ENCODE assay signal across 16 cellular contexts in genomic region chr12:49557917-49558215, GRCh38. TPM values are rescaled to one million over a fixed set of nuclear protein-coding genes. Genes with fewer than 3 reads are reported as not detected.
DNase-seq lines count a peak whose midpoint lies in the region; FAIRE-seq and TF ChIP-seq lines count a peak whose summit lies in the region.
"Had no signal": no experiment of that assay in that cellular context is flagged by ENCODE, and none has a peak within 500 bp of the region (broad histone marks: within the 10 kb centered on the region; RNA-seq: fewer than 3 reads in every experiment).

No MANE protein-coding gene starts in this region.

- in situ Hi-C loops in transverse colon (cut with MboI; ENCODE audit: low pct_ligation_motif_present in 1 of 4, low pct_unique_long_range_greater_than_20kb in 1 of 4, low sequenced_read_pairs in 3 of 4), result no loop called here

- no peak for TF ChIP-seq POLR2A in transverse colon (IDR thresholded peaks at IDR 0.05)

- peak; percentile 0 for DNase-seq in NCI-H1694 treated with DMSO at 0.1 percent for 48 hours (lab: John Stamatoyannopoulos, UW)
- DNase-seq in NCI-H1694 (lab: John Stamatoyannopoulos, UW), result no peak
- DNase-seq in LNCaP clone FGC (ENCODE audit: low read depth), result no peak
- DNase-seq in bronchial epithelial cell (ENCODE audit: low read depth), result no peak
- no peak for DNase-seq in neuronal stem cell (ENCODE audit: low spot score)
- DNase-seq in transverse colon, result no peak
- DNase-seq in NCI-H2227 treated with DMSO at 0.1 percent for 48 hours (lab: John Stamatoyannopoulos, UW), result no peak
- no peak for DNase-seq in smooth muscle cell (lab: John Stamatoyannopoulos, UW; ENCODE audit: unreplicated experiment)
- DNase-seq: activated CD8-positive, alpha-beta memory T cell treated with anti-CD3 and anti-CD28 coated beads, Interleukin-2, amount 50 U/mL, for 4 hours; cortex of kidney; gastrocnemius medialis; NCI-H1105; nephron progenitor cell; PC-9; small intestine; tibial artery had no signal

- H3K18ac ChIP-seq in neuronal stem cell (ENCODE audit: low read length), result no peak overlapping the region

- no peak for TF ChIP-seq EP300 in transverse colon (IDR thresholded peaks at IDR 0.05; ENCODE audit: low read depth)

- H2BK15ac ChIP-seq in neuronal stem cell (ENCODE audit: low read length), result no peak overlapping the region

- H3K4me3 ChIP-seq in LNCaP clone FGC (ENCODE audit: low read depth, low read length) (no peak overlapping the region), bronchial epithelial cell (ENCODE audit: low read depth, low read length) (no peak overlapping the region), neuronal stem cell (ENCODE audit: low read length in 2 of 2) (no peak overlapping the region), transverse colon (no peak overlapping the region), smooth muscle cell (no peak overlapping the region)
- H3K4me3 ChIP-seq: gastrocnemius medialis, PC-9, tibial artery had no signal

- H3K27me3 ChIP-seq in bronchial epithelial cell (ENCODE audit: control insufficient read depth, insufficient read depth, low read length), result no peaks in the 10 kb centered on the region
- H3K27me3 ChIP-seq in neuronal stem cell (ENCODE audit: control insufficient read depth in 3 of 3, insufficient read depth in 3 of 3, low read depth in 1 of 3, low read length in 3 of 3), result peaks cover 0 to 4% (median 0%) of the 10 kb centered on the region in 3 experiments
- H3K27me3 ChIP-seq in transverse colon, result no peaks in the 10 kb centered on the region
- no peaks in the 10 kb centered on the region for H3K27me3 ChIP-seq in smooth muscle cell (ENCODE audit: low read depth)
- H3K27me3 ChIP-seq: gastrocnemius medialis, tibial artery had no signal

- no peak overlapping the region for H4K8ac ChIP-seq in neuronal stem cell (ENCODE audit: low read depth, low read length)

- H3K79me2 ChIP-seq in smooth muscle cell (ENCODE audit: low read depth), result no peaks in the 10 kb centered on the region

- H3K4me2 ChIP-seq in neuronal stem cell (ENCODE audit: insufficient read depth, low read length, poor library complexity, severe bottlenecking) (no peak overlapping the region), smooth muscle cell (no peak overlapping the region)
- H3K4me2 ChIP-seq: PC-9 had no signal

- H3K14ac ChIP-seq in neuronal stem cell (ENCODE audit: low read length), result no peak overlapping the region

- no peak overlapping the region for H3K4ac ChIP-seq in neuronal stem cell (ENCODE audit: low read length)

- H3K36me3 ChIP-seq in bronchial epithelial cell (ENCODE audit: control insufficient read depth, insufficient read depth, low read length) (peaks cover 35% of the 10 kb centered on the region), neuronal stem cell (replicated peaks in 1 of 2; ENCODE audit: control insufficient read depth in 2 of 2, insufficient read depth in 2 of 2, low read length in 2 of 2) (peaks cover 57 to 68% of the 10 kb centered on the region in 2 donors), transverse colon (peaks cover 0 to 43% (median 9%) of the 10 kb centered on the region in 4 donors), smooth muscle cell (ENCODE audit: low read depth) (no peaks in the 10 kb centered on the region)

- intact Hi-C loops in transverse colon (cut with DNase I; ENCODE audit: low total_unique reads), result no loop called here

- no peak overlapping the region for H2BK5ac ChIP-seq in neuronal stem cell (ENCODE audit: low read length)

- H3K27ac ChIP-seq in neuronal stem cell (replicated peaks; ENCODE audit: low read length) (no peak overlapping the region), transverse colon (no peak overlapping the region), smooth muscle cell (ENCODE audit: low read depth) (no peak overlapping the region)
- H3K27ac ChIP-seq: gastrocnemius medialis, PC-9, tibial artery had no signal

- no peaks in the 10 kb centered on the region for H4K20me1 ChIP-seq in smooth muscle cell (ENCODE audit: low read depth)

- H3K23ac ChIP-seq in neuronal stem cell (ENCODE audit: low read depth, low read length, poor library complexity), result peak overlapping the region; percentile 55

- H2AK5ac ChIP-seq in neuronal stem cell (ENCODE audit: low read depth, low read length), result no peak overlapping the region

- H2BK12ac ChIP-seq in neuronal stem cell (ENCODE audit: low read length), result peak overlapping the region; percentile 22

- H3K9me3 ChIP-seq in neuronal stem cell (replicated peaks in 1 of 2; ENCODE audit: control insufficient read depth in 2 of 2, insufficient read depth in 1 of 2, low read depth in 1 of 2, low read length in 2 of 2) (no peaks in the 10 kb centered on the region), transverse colon (no peaks in the 10 kb centered on the region), smooth muscle cell (replicated peaks; ENCODE audit: low read depth) (no peaks in the 10 kb centered on the region)
- H3K9me3 ChIP-seq: gastrocnemius medialis, tibial artery had no signal

- no CpG with 5 or more reads among the region's 7 CpGs for WGBS in neuronal stem cell (ENCODE audit: extremely low coverage in 2 of 2, insufficient read length in 2 of 2, insufficient replicate concordance in 1 of 2), 2 donors
- WGBS in transverse colon (ENCODE audit: low coverage in 1 of 2), 2 donors, result 78% methylated on average over 5 of the region's 7 CpGs; no CpG with 5 or more reads in 1 of the 2 donors
- WGBS in smooth muscle cell (ENCODE audit: low lambda C conversion rate), result 92% methylated on average over 7 of the region's 7 CpGs

- FAIRE-seq in bronchial epithelial cell (lab: Jason Lieb, UNC), result no peak
- FAIRE-seq: small intestine had no signal

- H2BK120ac ChIP-seq in neuronal stem cell (ENCODE audit: low read depth, low read length), result no peak overlapping the region

- no peak overlapping the region for H3K9ac ChIP-seq in neuronal stem cell (ENCODE audit: low read depth, low read length, poor library complexity)
- H3K9ac ChIP-seq in smooth muscle cell (ENCODE audit: low read depth), result no peak overlapping the region

- TF ChIP-seq CTCF in LNCaP clone FGC (IDR thresholded peaks at IDR 0.05; ENCODE audit: control insufficient read depth, extremely low read depth, insufficient read depth) (peak; percentile 33), bronchial epithelial cell (IDR thresholded peaks at IDR 0.05; ENCODE audit: insufficient read depth, low read length, severe bottlenecking) (peak; percentile 29), transverse colon (IDR thresholded peaks at IDR 0.05) (no peak), smooth muscle cell (IDR thresholded peaks at IDR 0.05; ENCODE audit: borderline replicate concordance, insufficient read depth, poor library complexity, severe bottlenecking) (no peak)

- H4K91ac ChIP-seq in neuronal stem cell (ENCODE audit: low read depth, low read length, poor library complexity), result no peak overlapping the region

- H3F3A ChIP-seq in smooth muscle cell (ENCODE audit: low read depth), result no peaks in the 10 kb centered on the region

- H3K79me1 ChIP-seq in neuronal stem cell (ENCODE audit: low read depth, low read length), result peaks cover 6% of the 10 kb centered on the region

- peaks cover 0 to 4% of the 10 kb centered on the region in 2 donors for H3K4me1 ChIP-seq in neuronal stem cell (ENCODE audit: control insufficient read depth in 2 of 2, insufficient read depth in 1 of 2, low read depth in 1 of 2, low read length in 2 of 2)
- H3K4me1 ChIP-seq in transverse colon, result no peaks in the 10 kb centered on the region
- H3K4me1 ChIP-seq in smooth muscle cell (ENCODE audit: low read depth), result no peaks in the 10 kb centered on the region
- H3K4me1 ChIP-seq: gastrocnemius medialis, tibial artery had no signal

- H2AFZ ChIP-seq in neuronal stem cell (ENCODE audit: low read length) (no peak overlapping the region), smooth muscle cell (ENCODE audit: low read depth) (no peak overlapping the region)
- H2AFZ ChIP-seq: PC-9 had no signal

RNA-seq across cellular contexts. Expression of gene MCRS1, which starts 10.1 kb away (rescaled TPM):
- total RNA-seq in bronchial epithelial cell (62.7 and 64.6 TPM in 2 replicates), transverse colon (100 to 1,000 TPM in 1 of 4 donors, 10 to 100 TPM in 3; 57.8 to 120 (median 78.4) TPM), smooth muscle cell (41.4 and 46.4 TPM in 2 replicates)
- 68.8 TPM for polyA plus RNA-seq in neuronal stem cell (2013, experiment 1 of 2)
- 67.4 TPM for polyA plus RNA-seq in neuronal stem cell (2013, experiment 2 of 2)
- 54.4 and 55.2 TPM in 2 replicates for polyA plus RNA-seq in smooth muscle cell

RNA-seq across cellular contexts. Expression of gene KCNH3, which starts 19.0 kb away (rescaled TPM):
- total RNA-seq in bronchial epithelial cell (under 0.01 TPM in 2 replicates), transverse colon (under 1 TPM in 2 of 4 donors, not detected in 2; 0.32 to 0.80 TPM), smooth muscle cell (0.09 and 0.40 TPM in 2 replicates)
- 0.36 TPM for polyA plus RNA-seq in neuronal stem cell (2013, experiment 1 of 2)
- polyA plus RNA-seq in neuronal stem cell (2013, experiment 2 of 2), result 0.40 TPM
- polyA plus RNA-seq in smooth muscle cell, result 0.19 and 0.94 TPM in 2 replicates
- total RNA-seq: gastrocnemius medialis, PC-9 had no signal

RNA-seq across cellular contexts. Expression of gene FAM186B, which starts 47.6 kb away (rescaled TPM):
- total RNA-seq in bronchial epithelial cell (0.13 and 0.26 TPM in 2 replicates), transverse colon (under 1 TPM in 2 of 4 donors, not detected in 2; 0.14 to 0.64 TPM), smooth muscle cell (0.09 and 1.3 TPM in 2 replicates)
- polyA plus RNA-seq in neuronal stem cell (2013, experiment 1 of 2), result 0.18 TPM
- 0.14 TPM for polyA plus RNA-seq in neuronal stem cell (2013, experiment 2 of 2)
- polyA plus RNA-seq in smooth muscle cell, result 0.18 and 0.26 TPM in 2 replicates

Comparison
In these comparisons a context has a peak if more than half of its experiments do, and no peak if none do; other contexts are left out.
1. CTCF ChIP-seq: peak in LNCaP clone FGC (single experiment) and bronchial epithelial cell (single experiment); none in transverse colon (0 of 5) and smooth muscle cell (single experiment).